Comparison of ENCODE assay signal across 13 cellular contexts in genomic region chr7:148623586-148624282, GRCh38. TPM values are rescaled to one million over a fixed set of nuclear protein-coding genes. Genes with fewer than 3 reads are reported as not detected.
DNase-seq lines count a peak whose midpoint lies in the region; TF ChIP-seq lines count a peak whose summit lies in the region.
"Had no signal": no experiment of that assay in that cellular context is flagged by ENCODE, and none has a peak within 500 bp of the region (broad histone marks: within the 10 kb centered on the region; RNA-seq: fewer than 3 reads in every experiment).

No MANE protein-coding gene starts in this region.

- H3K9me3 ChIP-seq in GM23248 (ENCODE audit: low read depth), result no peaks in the 10 kb centered on the region
- H3K9me3 ChIP-seq: suprapubic skin had no signal

- no peak overlapping the region for H3K9ac ChIP-seq in GM23248

- no peaks in the 10 kb centered on the region for H4K20me1 ChIP-seq in GM23248 (ENCODE audit: insufficient read depth)

- no peak overlapping the region for H3K4me2 ChIP-seq in GM23248 (ENCODE audit: unreplicated experiment)

- CTCF ChIA-PET in GM10248 (lab: Yijun Ruan, JAX), result interaction anchor here (0.9 to 1.5 kb wide), 5 partner anchors 10 to 118 kb away, joined by 3 to 4 read pairs (median 3); no protein-coding TSS in a partner anchor

- H3K27ac ChIP-seq in GM23248, result no peak overlapping the region

- POLR2A ChIA-PET in GM10248 (lab: Yijun Ruan, JAX), result no interaction called here

- H3K27me3 ChIP-seq in GM23248 (replicated peaks; ENCODE audit: insufficient read depth), result peaks cover 24% of the 10 kb centered on the region
- H3K27me3 ChIP-seq: suprapubic skin had no signal

- TF ChIP-seq CTCF in retinal pigment epithelial cell (conservative IDR thresholded peaks at IDR 0.05; ENCODE audit: low read depth, low read length), result no peak
- TF ChIP-seq CTCF in GM10248 (IDR thresholded peaks at IDR 0.05; ENCODE audit: control extremely low read depth, extremely low read depth, low read depth, missing control alignments), result no peak

- H3K79me2 ChIP-seq in GM23248 (ENCODE audit: insufficient read depth), result no peaks in the 10 kb centered on the region

- no peaks in the 10 kb centered on the region for H3K4me1 ChIP-seq in GM23248 (ENCODE audit: insufficient read depth)
- H3K4me1 ChIP-seq: suprapubic skin had no signal

- in situ Hi-C loops in GM23248 (cut with MboI), result no loop called here

- H3K9me2 ChIP-seq in GM23248 (ENCODE audit: insufficient read depth), result no peaks in the 10 kb centered on the region

- H3F3A ChIP-seq in GM23248 (ENCODE audit: insufficient read depth), result no peaks in the 10 kb centered on the region

- H3K4me3 ChIP-seq in GM23248 (no peak overlapping the region), retinal pigment epithelial cell (ENCODE audit: low read length) (no peak overlapping the region)
- H3K4me3 ChIP-seq: suprapubic skin had no signal

- DNase-seq in GM23248 (peak; percentile 53), NCI-H82 (lab: John Stamatoyannopoulos, UW) (peak; percentile 66), epidermal melanocyte (ENCODE audit: insufficient read length, low spot score) (peak; percentile 49), retinal pigment epithelial cell (ENCODE audit: low read depth) (peak; percentile 53), hippocampal formation (lab: John Stamatoyannopoulos, UW) (no peak), putamen (ENCODE audit: low spot score) (no peak), GM10248 (ENCODE audit: extremely low spot score) (no peak), HuH-7 (ENCODE audit: low spot score) (no peak)
- DNase-seq: activated effector memory CD4-positive, alpha-beta T cell treated with Interleukin-2 at 50 U/mL for 16 hours; stimulated activated CD4-positive, alpha-beta T cell treated with anti-CD3 and anti-CD28 coated beads, Interleukin-4, amount 100 ng/mL, for 1 hour had no signal

- no peaks in the 10 kb centered on the region for H3K36me3 ChIP-seq in GM23248 (ENCODE audit: low read depth)
- H3K36me3 ChIP-seq: suprapubic skin had no signal

- WGBS in GM23248 (ENCODE audit: low coverage in 1 of 2, low lambda C conversion rate in 2 of 2, missing lambda C conversion rate in 2 of 2), 2 experiments, result 19 to 20% methylated on average over 10 of the region's 10 CpGs

- H2AFZ ChIP-seq in GM23248, result no peak overlapping the region

RNA-seq across cellular contexts. Expression of gene C7orf33, which starts 33.2 kb away (rescaled TPM):
- total RNA-seq in GM23248 (2014; rRNA removed; shearing (Covaris generic)), result not detected in 2 replicates
- polyA plus RNA-seq in GM23248 (2016; fragmentation: Nextera tagmentation; extraction: Ambion mirVana), result not detected in 2 replicates
- total RNA-seq: NCI-H460, suprapubic skin had no signal
- polyA plus RNA-seq: neural cell had no signal

Comparison
In these comparisons a context has a peak if more than half of its experiments do, and no peak if none do; other contexts are left out.
1. DNase-seq: peak in GM23248 (single experiment), NCI-H82 (single experiment), epidermal melanocyte (single experiment) and retinal pigment epithelial cell (single experiment); none in hippocampal formation (0 of 2), putamen (single experiment), GM10248 (single experiment) and HuH-7 (single experiment).